Comparison of ENCODE assay signal across 8 cellular contexts in the genomic region with DNA sequence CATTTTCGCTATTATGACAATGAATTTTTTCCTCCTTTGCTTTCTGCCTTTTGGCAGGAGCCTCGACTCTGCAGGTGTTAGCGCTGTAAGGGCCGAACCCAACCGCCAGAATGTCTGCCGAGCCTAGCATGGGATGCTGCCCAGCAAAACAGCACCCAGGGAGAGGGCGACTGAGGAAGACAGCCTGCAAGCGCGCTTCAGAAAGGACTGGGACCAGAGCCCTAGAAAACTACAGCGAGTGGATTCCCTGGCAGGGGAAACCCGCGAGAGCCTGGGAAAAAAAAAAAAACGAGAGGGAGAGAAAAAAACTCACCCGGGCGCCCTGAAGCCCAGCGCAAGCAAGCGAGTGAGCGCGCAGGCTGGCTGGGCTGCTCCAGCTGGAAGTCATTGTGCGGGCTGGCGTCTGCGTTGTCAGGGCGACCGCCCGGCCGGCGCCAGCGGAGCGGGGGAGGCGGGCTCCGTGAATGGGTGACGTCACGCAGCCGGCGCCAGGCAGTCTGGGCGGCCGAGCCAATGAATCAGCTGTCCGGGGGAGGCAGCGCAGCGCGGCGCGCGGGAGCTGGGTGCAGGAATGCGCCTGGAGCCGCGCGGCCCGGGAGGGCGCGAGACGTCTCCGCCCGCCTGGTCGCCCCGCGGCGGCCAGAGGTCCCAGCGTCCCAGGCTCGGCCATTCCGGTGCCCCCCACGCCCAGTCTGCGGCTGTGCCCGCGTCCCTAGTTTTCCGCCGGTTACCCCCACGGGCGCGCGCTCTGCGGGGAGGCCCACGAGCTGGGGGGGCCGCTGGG. TPM values are rescaled to one million over a fixed set of nuclear protein-coding genes. Genes with fewer than 3 reads are reported as not detected.
DNase-seq lines count a peak whose midpoint lies in the region; ATAC-seq and TF ChIP-seq lines count a peak whose summit lies in the region.

No MANE protein-coding gene starts in this region.

- DNase-seq in BE2C (peak; percentile 97), NCI-H446 treated with DMSO at 0.1 percent for 48 hours (lab: John Stamatoyannopoulos, UW) (peak; percentile 89), epithelial cell of proximal tubule (ENCODE audit: low read depth) (no peak), mesenteric fat pad (ENCODE audit: low spot score) (peak; percentile 98)
- peak; percentile 32 to 51 (median 48) for DNase-seq in activated CD8-positive, alpha-beta memory T cell treated with anti-CD3 and anti-CD28 coated beads for 48 hours (ENCODE audit: low read depth in 2 of 3, low spot score in 2 of 3)
- DNase-seq in stimulated activated CD8-positive, alpha-beta memory T cell treated with anti-CD3 and anti-CD28 coated beads, Interleukin-15, amount 100 ng/mL, for 48 hours (ENCODE audit: low read depth in 2 of 2) = peak; percentile 62 to 70

- peak; percentile 96 for ATAC-seq in GM19324 (IDR thresholded peaks at IDR 0.05; ENCODE audit: low FRiP score, unreplicated experiment)
- peak; percentile 91 for ATAC-seq in HG03378 (IDR thresholded peaks at IDR 0.05; ENCODE audit: unreplicated experiment)

- no peaks in the 10 kb centered on the region for H3K36me3 ChIP-seq in BE2C

- no peaks in the 10 kb centered on the region for H3K27me3 ChIP-seq in BE2C

- TF ChIP-seq CTCF in BE2C (IDR thresholded peaks at IDR 0.05; ENCODE audit: low read depth, low read length) (no peak), epithelial cell of proximal tubule (conservative IDR thresholded peaks at IDR 0.05; ENCODE audit: low read depth, low read length) (no peak)

- peaks cover 8% of the 10 kb centered on the region for H3K4me1 ChIP-seq in BE2C

- no peaks in the 10 kb centered on the region for H3K9me3 ChIP-seq in BE2C

- H3K4me3 ChIP-seq in BE2C (ENCODE audit: low read depth, low read length) = peak overlapping the region; percentile 72
- H3K4me3 ChIP-seq in epithelial cell of proximal tubule (ENCODE audit: low read depth, low read length) = peak overlapping the region; percentile 69

RNA-seq across cellular contexts. Expression of gene ID4, which starts 32.6 kb away (rescaled TPM):
- 0.25 TPM for polyA plus RNA-seq in BE2C (2012; ENCODE audit: insufficient read depth, insufficient read length, low read depth)
- 7.0 and 17.8 TPM in 2 replicates for total RNA-seq in epithelial cell of proximal tubule
- total RNA-seq in mesenteric fat pad = 203 TPM

Comparison
In these comparisons a context has a peak if more than half of its experiments do, and no peak if none do; other contexts are left out.
1. RNA of gene ID4, which starts 32.6 kb away (total RNA-seq): 203 TPM in mesenteric fat pad (single experiment); 7.0 to 17.8 TPM in epithelial cell of proximal tubule; every median in the first group is over 10 times any median in the second.